1 cellular context compared by ENCODE assay signal in the genomic region with DNA sequence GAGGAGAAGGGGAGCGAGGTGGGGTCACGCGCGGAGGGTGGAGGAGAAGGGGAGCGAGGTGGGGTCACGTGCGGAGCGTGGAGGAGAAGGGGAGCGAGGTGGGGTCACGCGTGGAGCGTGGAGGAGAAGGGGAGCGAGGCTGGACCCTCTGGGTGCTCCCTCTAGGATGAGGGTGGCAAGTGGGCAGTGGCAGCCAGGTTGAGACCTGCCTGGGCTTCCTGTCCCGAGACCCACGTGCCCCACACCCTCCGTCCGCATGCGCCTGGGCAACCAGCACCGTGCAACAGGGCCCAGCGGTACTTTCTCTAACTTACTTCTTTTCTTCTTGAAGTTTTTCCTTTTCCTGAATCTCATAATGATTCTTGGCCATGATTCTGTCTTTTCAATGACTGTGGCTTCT.
TF ChIP-seq lines count a peak whose summit lies in the region.

No MANE protein-coding gene starts in this region.

TF ChIP-seq in HepG2, 621 proteins besides CTCF, POLR2A, EP300 and RAD21:
- TF ChIP-seq RBFOX2 (IDR thresholded peaks at IDR 0.05; ENCODE audit: low read depth, low read length) (0 out of 2 replicates have a peak, but pooled peaks have one; percentile 28), ZFP36L2 (CRISPR knock-in tag; IDR thresholded peaks at IDR 0.05) (no peak)
